ENCODE assay signal across 12 cellular contexts in the genomic region with DNA sequence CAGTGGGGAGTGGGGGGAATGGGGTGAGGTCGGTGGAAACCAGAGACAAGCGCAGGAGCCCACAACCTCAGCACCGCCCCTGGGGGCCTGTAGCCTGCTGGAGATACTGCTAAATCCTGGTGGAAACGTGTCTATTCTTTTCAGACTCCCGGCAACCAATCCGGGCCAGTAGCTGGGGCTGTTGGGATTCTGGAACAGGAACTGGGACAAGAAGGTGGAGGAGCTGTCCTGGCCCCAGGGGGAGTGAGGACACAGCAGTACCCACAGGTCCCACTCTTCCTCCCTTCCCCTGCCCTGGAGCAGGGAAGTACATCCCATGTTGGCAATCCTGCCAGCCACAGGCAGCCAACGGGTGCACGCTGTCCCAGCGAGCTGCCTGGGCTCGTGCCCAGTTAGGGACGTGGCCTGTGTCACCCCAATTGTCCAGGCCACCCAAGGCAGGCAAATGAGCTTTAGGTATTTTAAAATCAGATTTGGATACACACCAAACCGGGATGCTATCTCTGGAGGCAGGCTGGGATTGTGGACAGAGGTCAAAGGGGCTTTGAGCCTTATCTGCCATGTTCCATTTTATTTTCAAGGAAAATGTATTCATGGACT. TPM values are rescaled to one million over a fixed set of nuclear protein-coding genes. Genes with fewer than 3 reads are reported as not detected.
DNase-seq lines count a peak whose midpoint lies in the region; ATAC-seq, FAIRE-seq and TF ChIP-seq lines count a peak whose summit lies in the region.
"Had no signal": no experiment of that assay in that cellular context is flagged by ENCODE, and none has a peak within 500 bp of the region (broad histone marks: within the 10 kb centered on the region; RNA-seq: fewer than 3 reads in every experiment).

No MANE protein-coding gene starts in this region.

- H2BK15ac ChIP-seq in H1 (ENCODE audit: low read length): no peak overlapping the region

- H3K36me3 ChIP-seq in Peyer's patch: no peaks in the 10 kb centered on the region
- H3K36me3 ChIP-seq in H1 (ENCODE audit: control insufficient read depth in 2 of 4, insufficient read depth in 4 of 4, low read length in 3 of 4): no peaks in the 10 kb centered on the region
- no peaks in the 10 kb centered on the region for H3K36me3 ChIP-seq in lower lobe of right lung
- no peaks in the 10 kb centered on the region for H3K36me3 ChIP-seq in stomach
- H3K36me3 ChIP-seq in effector memory CD4-positive, alpha-beta T cell (ENCODE audit: control insufficient read depth, insufficient read depth, low read length): no peaks in the 10 kb centered on the region

- intact Hi-C loops in lower lobe of right lung (cut with DNase I): no loop called here
- intact Hi-C loops in stomach (cut with DNase I; ENCODE audit: low total_unique reads): no loop called here

- H3K4me1 ChIP-seq in Peyer's patch: peaks cover 0 to 26% (median 13%) of the 10 kb centered on the region in 4 donors
- peaks cover 4 to 10% (median 5%) of the 10 kb centered on the region in 4 experiments; a peak in 6 of 7 replicates for H3K4me1 ChIP-seq in H1 (replicated peaks in 1 of 4; ENCODE audit: control insufficient read depth in 3 of 4, insufficient read depth in 4 of 4, low read length in 3 of 4)
- peaks cover 68% of the 10 kb centered on the region for H3K4me1 ChIP-seq in lower lobe of right lung
- H3K4me1 ChIP-seq in stomach: peaks cover 43 to 65% (median 60%) of the 10 kb centered on the region in 4 donors
- H3K4me1 ChIP-seq in effector memory CD4-positive, alpha-beta T cell (ENCODE audit: control insufficient read depth, insufficient read depth, low read length, poor library complexity, severe bottlenecking): no peaks in the 10 kb centered on the region

- H2BK12ac ChIP-seq in H1 (ENCODE audit: low read depth, low read length): 0 out of 2 replicates have a peak overlapping the region, but pooled peaks have one; percentile 50

- no peaks in the 10 kb centered on the region for H3K23me2 ChIP-seq in H1 (ENCODE audit: low read depth, low read length)

- no peak overlapping the region for H3K23ac ChIP-seq in H1 (ENCODE audit: insufficient read length)

- TF ChIP-seq CTCF in Peyer's patch (IDR thresholded peaks at IDR 0.05): no peak
- TF ChIP-seq CTCF in H1 (IDR thresholded peaks at IDR 0.05; ENCODE audit: control extremely low read depth in 1 of 3, insufficient read depth in 1 of 3, low read depth in 1 of 3, low read length in 3 of 3): no peak
- TF ChIP-seq CTCF in lower lobe of right lung (IDR thresholded peaks at IDR 0.05): no peak
- TF ChIP-seq CTCF in stomach (IDR thresholded peaks at IDR 0.05): no peak

- no peak overlapping the region for H3K18ac ChIP-seq in H1 (ENCODE audit: extremely low read depth, low read length)

- H3K79me2 ChIP-seq in H1 (ENCODE audit: control insufficient read depth in 1 of 2, insufficient read depth in 2 of 2, low read length in 2 of 2): no peaks in the 10 kb centered on the region

- H3K27me3 ChIP-seq in Peyer's patch: no peaks in the 10 kb centered on the region
- peaks cover 0 to 2% (median 0%) of the 10 kb centered on the region in 4 experiments; a peak in 1 of 7 replicates for H3K27me3 ChIP-seq in H1 (replicated peaks in 1 of 4; ENCODE audit: control insufficient read depth in 3 of 4, extremely low read depth in 1 of 4, insufficient read depth in 3 of 4, low read length in 3 of 4)
- H3K27me3 ChIP-seq in lower lobe of right lung (ENCODE audit: low read depth): no peaks in the 10 kb centered on the region
- H3K27me3 ChIP-seq in stomach: no peaks in the 10 kb centered on the region
- H3K27me3 ChIP-seq in effector memory CD4-positive, alpha-beta T cell (replicated peaks; ENCODE audit: control insufficient read depth, insufficient read depth, low read length, poor library complexity, severe bottlenecking): no peaks in the 10 kb centered on the region

- no peak overlapping the region for H3K14ac ChIP-seq in H1 (ENCODE audit: insufficient read length)

- TF ChIP-seq POLR2A in Peyer's patch (IDR thresholded peaks at IDR 0.05) (no peak), H1 (IDR thresholded peaks at IDR 0.05; ENCODE audit: control extremely low read depth in 1 of 2, low read depth in 2 of 2, low read length in 2 of 2) (no peak), stomach (IDR thresholded peaks at IDR 0.05) (no peak)

- H2BK120ac ChIP-seq in H1 (replicated peaks; ENCODE audit: low read depth, low read length): no peak overlapping the region

- no peak overlapping the region for H2BK20ac ChIP-seq in H1 (ENCODE audit: low read length)

- H3K56ac ChIP-seq in H1 (replicated peaks; ENCODE audit: insufficient read length, low read depth, low read length): no peak overlapping the region

- TF ChIP-seq EP300 in H1 (IDR thresholded peaks at IDR 0.05; ENCODE audit: borderline replicate concordance in 1 of 2, low read depth in 2 of 2, low read length in 2 of 2): no peak
- peak; percentile 83 for TF ChIP-seq EP300 in stomach (IDR thresholded peaks at IDR 0.05)

- no peak overlapping the region for H4K8ac ChIP-seq in H1 (ENCODE audit: extremely low read depth, insufficient read depth, low read length)

- no peak overlapping the region for H2AFZ ChIP-seq in H1 (ENCODE audit: low read length)

- no peak overlapping the region for H2AK5ac ChIP-seq in H1 (ENCODE audit: low read depth, low read length)

- H4K20me1 ChIP-seq in H1 (replicated peaks in 1 of 2; ENCODE audit: control insufficient read depth in 1 of 2, insufficient read depth in 2 of 2, low read length in 2 of 2): no peaks in the 10 kb centered on the region

- H3K9ac ChIP-seq in H1 (replicated peaks in 1 of 4; ENCODE audit: extremely low read depth in 1 of 4, low read depth in 3 of 4, low read length in 3 of 4): no peak overlapping the region

- peak in 2 of 3 donors; percentile 44 to 48 for DNase-seq in Peyer's patch
- no peak for DNase-seq in H1 (ENCODE audit: low read depth in 1 of 2, low spot score in 2 of 2)
- peak; percentile 53 for DNase-seq in lower lobe of right lung
- DNase-seq in stomach: peak; percentile 90
- no peak for DNase-seq in NK-92 treated with Interleukin-12 subunit alpha and Interleukin-12 subunit beta, amount 100 ng/mL, for 24 hours (lab: John Stamatoyannopoulos, UW)
- no peak for DNase-seq in NOMO-1 treated with DMSO at 0.1 percent for 48 hours (lab: John Stamatoyannopoulos, UW; ENCODE audit: unreplicated experiment)
- DNase-seq in effector memory CD4-positive, alpha-beta T cell: no peak
- DNase-seq: activated CD4-positive, alpha-beta T cell treated with anti-CD3 and anti-CD28 coated beads for 48 hours; MM.1S; NCI-H510A had no signal

- H3K4me2 ChIP-seq in H1 (ENCODE audit: insufficient read depth in 1 of 2, low read depth in 2 of 2, low read length in 2 of 2): no peak overlapping the region

- no peak overlapping the region for H4K91ac ChIP-seq in H1 (replicated peaks; ENCODE audit: insufficient read length, low read length)

- CTCF ChIA-PET in H1 (lab: Charles Lee; ENCODE audit: partially characterized antibody): interaction anchor here (0.8 to 15.2 kb wide), 29 partner anchors 9 to 221 kb away, joined by 3 to 116 read pairs (median 4); no protein-coding TSS in a partner anchor

- no peak for FAIRE-seq in H1 (lab: Jason Lieb, UNC)
- FAIRE-seq: GM19239 had no signal

- POLR2A ChIA-PET in H1 (lab: Charles Lee; ENCODE audit: partially characterized antibody): interaction anchor here (1.2 kb wide), 2 partner anchors 27 to 34 kb away, joined by 3 read pairs; no protein-coding TSS in a partner anchor

- ATAC-seq in lower lobe of right lung: peak; percentile 23 to 50
- ATAC-seq in GM21619 (IDR thresholded peaks at IDR 0.05; ENCODE audit: unreplicated experiment): no peak

- H3K27ac ChIP-seq in Peyer's patch (peak overlapping the region in 2 of 4 donors; percentile 51 to 52), H1 (ENCODE audit: low read depth, low read length) (no peak overlapping the region), lower lobe of right lung (peak overlapping the region; percentile 62), stomach (peak overlapping the region; percentile 62 to 83 (median 68))
- no peak overlapping the region for H3K27ac ChIP-seq in effector memory CD4-positive, alpha-beta T cell (ENCODE audit: insufficient read depth, low read length, poor library complexity, severe bottlenecking)

- H4K5ac ChIP-seq in H1 (ENCODE audit: insufficient read length, low read depth, low read length): no peak overlapping the region

- no peak overlapping the region for H3K4ac ChIP-seq in H1 (replicated peaks; ENCODE audit: insufficient read length, low read depth, low read length)

- H3K9me3 ChIP-seq in Peyer's patch: no peaks in the 10 kb centered on the region
- H3K9me3 ChIP-seq in H1 (ENCODE audit: insufficient read depth in 2 of 2, low read depth in 1 of 2, low read length in 1 of 2): no peaks in the 10 kb centered on the region
- H3K9me3 ChIP-seq in lower lobe of right lung: no peaks in the 10 kb centered on the region
- no peaks in the 10 kb centered on the region for H3K9me3 ChIP-seq in stomach
- no peaks in the 10 kb centered on the region for H3K9me3 ChIP-seq in effector memory CD4-positive, alpha-beta T cell (ENCODE audit: control insufficient read depth, low read length)

- no peak overlapping the region for H3K4me3 ChIP-seq in Peyer's patch
- no peak overlapping the region for H3K4me3 ChIP-seq in H1 (ENCODE audit: extremely low read depth in 1 of 4, insufficient read depth in 2 of 4, low read depth in 3 of 4, low read length in 4 of 4)
- no peak overlapping the region for H3K4me3 ChIP-seq in lower lobe of right lung
- H3K4me3 ChIP-seq in stomach: no peak overlapping the region
- H3K4me3 ChIP-seq in effector memory CD4-positive, alpha-beta T cell (ENCODE audit: insufficient read depth, low read depth, low read length, poor library complexity, severe bottlenecking): no peak overlapping the region

- no peaks in the 10 kb centered on the region for H3K79me1 ChIP-seq in H1 (ENCODE audit: low read depth, low read length)

- no peak overlapping the region for H2BK5ac ChIP-seq in H1 (ENCODE audit: low read depth, low read length)

- TF ChIP-seq RAD21 in H1 (IDR thresholded peaks at IDR 0.05 in 1 of 2, conservative IDR thresholded peaks at IDR 0.05 in 1 of 2; ENCODE audit: low read depth in 2 of 2, low read length in 2 of 2): no peak

- WGBS in H1 (ENCODE audit: extremely low coverage in 1 of 2, insufficient coverage in 1 of 2, insufficient read length in 1 of 2, insufficient replicate concordance in 2 of 2, low coverage in 1 of 2, low lambda C conversion rate in 2 of 2, missing lambda C conversion rate in 1 of 2), 2 experiments: 97% methylated on average over 11 of the region's 12 CpGs; no CpG with 5 or more reads in 1 of the 2 experiments
- 26 to 63% (median 41%) methylated on average over 12 of the region's 12 CpGs for WGBS in stomach, 5 donors

RNA-seq across cellular contexts. Expression of a gene that starts 51.8 kb away (rescaled TPM):
- total RNA-seq in Peyer's patch (10 to 100 TPM; 33.1 to 63.0 (median 41.0) TPM), lower lobe of right lung (39.9 TPM), stomach (100 to 1,000 TPM in 1 of 5 donors, 10 to 100 TPM in 4; 13.8 to 105 (median 22.5) TPM)
- total RNA-seq in H1 (2021; fragmentation: NEBNext Ultra II Directional; extraction: Animal tissue kit (Norgen Biotek cat#: 25700)): 11.1 and 11.2 TPM in 2 replicates
- polyA plus RNA-seq in H1 (2011; rRNA removed) (11.3 and 16.1 TPM in 2 replicates), stomach (10 to 100 TPM; 20.6 to 25.2 (median 24.1) TPM)
- polyA plus RNA-seq in H1 (2011; cell fraction: cytosol; rRNA removed): 11.0 TPM
- polyA plus RNA-seq in H1 (2011; cell fraction: nucleus; rRNA removed): 19.6 TPM
- polyA plus RNA-seq in H1 (2012, experiment 1 of 2): 9.2 to 14.1 TPM (median 13.6 TPM) in 4 replicates
- polyA plus RNA-seq in H1 (2012, experiment 2 of 2): 16.1 TPM
- 8.8 TPM for polyA plus RNA-seq in H1 (2013, experiment 1 of 2)
- 7.7 TPM for polyA plus RNA-seq in H1 (2013, experiment 2 of 2)
- 9.0 and 12.8 TPM in 2 replicates for polyA minus RNA-seq in H1 (2011; rRNA and poly(A)+ RNA removed)
- 4.8 TPM for polyA minus RNA-seq in H1 (2011; cell fraction: cytosol; rRNA and poly(A)+ RNA removed)
- 22.9 TPM for polyA minus RNA-seq in H1 (2011; cell fraction: nucleus; rRNA and poly(A)+ RNA removed)

Comparison
In these comparisons a context has a peak if more than half of its experiments do, and no peak if none do; other contexts are left out.
1. DNase-seq: peak in Peyer's patch (2 of 3), lower lobe of right lung (single experiment) and stomach (single experiment); none in H1 (0 of 2), NK-92 treated with Interleukin-12 subunit alpha and Interleukin-12 subunit beta, amount 100 ng/mL, for 24 hours (single experiment), NOMO-1 treated with DMSO at 0.1 percent for 48 hours (single experiment) and effector memory CD4-positive, alpha-beta T cell (0 of 3).
2. H3K27ac ChIP-seq: peak in lower lobe of right lung (single experiment) and stomach (5 of 5); none in H1 (single experiment) and effector memory CD4-positive, alpha-beta T cell (single experiment).